In the genomic region with DNA sequence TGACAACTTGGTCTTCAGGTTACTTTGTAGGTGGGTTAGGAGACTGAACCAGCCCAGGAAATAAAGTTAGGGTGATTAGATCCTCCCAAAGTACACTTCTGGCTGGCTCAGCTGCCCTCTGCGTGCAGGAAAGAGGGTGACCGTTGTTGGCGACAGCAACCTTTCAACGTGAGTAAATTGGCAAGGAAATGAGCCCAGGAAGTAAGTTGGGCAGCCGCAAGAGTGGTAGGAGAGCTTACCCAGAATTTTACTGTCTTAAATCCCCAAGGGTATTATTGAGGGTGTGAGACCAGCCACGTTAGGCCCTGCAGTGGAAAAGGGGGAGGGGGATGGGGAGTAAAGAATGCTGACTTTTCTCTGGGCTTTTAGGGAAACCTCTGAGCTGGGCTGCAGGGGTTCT, we compare ENCODE assay signal across 8 cellular contexts. TPM values are rescaled to one million over a fixed set of nuclear protein-coding genes. Genes with fewer than 3 reads are reported as not detected.
DNase-seq lines count a peak whose midpoint lies in the region; ATAC-seq, FAIRE-seq and TF ChIP-seq lines count a peak whose summit lies in the region.

No MANE protein-coding gene starts in this region.

- no peak for FAIRE-seq in kidney (lab: Jason Lieb, UNC)

- H3K36me3 ChIP-seq in kidney (ENCODE audit: control insufficient read depth in 1 of 2, insufficient read depth in 2 of 2, low read length in 2 of 2): no peaks in the 10 kb centered on the region

- peaks cover 8 to 10% of the 10 kb centered on the region in 2 donors for H3K4me1 ChIP-seq in kidney (ENCODE audit: control insufficient read depth in 1 of 2, insufficient read depth in 1 of 2, low read depth in 1 of 2, low read length in 2 of 2)

- H3K9me3 ChIP-seq in kidney (ENCODE audit: control insufficient read depth in 1 of 2, low read length in 2 of 2): no peaks in the 10 kb centered on the region

- H3K27ac ChIP-seq in kidney (ENCODE audit: low read depth in 2 of 2, low read length in 2 of 2): peak overlapping the region; percentile 78 to 82

- TF ChIP-seq CTCF in kidney (IDR thresholded peaks at IDR 0.05; ENCODE audit: borderline replicate concordance, extremely low read depth, insufficient read depth): no peak

- peak overlapping the region; percentile 82 to 91 for H3K4me3 ChIP-seq in kidney (ENCODE audit: low read length in 2 of 2)

- ATAC-seq in HG03280 (IDR thresholded peaks at IDR 0.05; ENCODE audit: unreplicated experiment) (no peak), GM19455 (IDR thresholded peaks at IDR 0.05; ENCODE audit: unreplicated experiment) (no peak)

- intact Hi-C loops in kidney (cut with DNase I): no loop called here

- DNase-seq in NCI-H82 (lab: John Stamatoyannopoulos, UW) (peak; percentile 8), NCI-H82 treated with DMSO at 0.1 percent for 48 hours (lab: John Stamatoyannopoulos, UW; ENCODE audit: unreplicated experiment) (no peak), kidney (no peak), globus pallidus (ENCODE audit: low spot score) (no peak)
- peak; percentile 27 for DNase-seq in activated CD8-positive, alpha-beta memory T cell treated with anti-CD3 and anti-CD28 coated beads, Interleukin-2, amount 50 U/mL, for 1 hour (ENCODE audit: extremely low read depth)
- DNase-seq in stimulated activated CD8-positive, alpha-beta memory T cell treated with anti-CD3 and anti-CD28 coated beads, Interleukin-7, amount 100 ng/mL, for 1 hour (ENCODE audit: low read depth in 2 of 2): peak; percentile 15 to 26

- H3K9ac ChIP-seq in kidney (ENCODE audit: low read length in 2 of 2): peak overlapping the region in 1 of 2 donors; percentile 83

RNA-seq across cellular contexts. Expression of gene TENT5C, which starts 1.6 kb away (rescaled TPM):
- total RNA-seq in kidney: 22.2 TPM
- polyA plus RNA-seq in kidney (ENCODE audit: insufficient read depth, low read depth, low replicate concordance): 6.1 TPM

Comparison
In these comparisons a context has a peak if more than half of its experiments do, and no peak if none do; other contexts are left out.
1. DNase-seq: peak in NCI-H82 (single experiment), activated CD8-positive, alpha-beta memory T cell treated with anti-CD3 and anti-CD28 coated beads, Interleukin-2, amount 50 U/mL, for 1 hour (single experiment) and stimulated activated CD8-positive, alpha-beta memory T cell treated with anti-CD3 and anti-CD28 coated beads, Interleukin-7, amount 100 ng/mL, for 1 hour (2 of 2); none in NCI-H82 treated with DMSO at 0.1 percent for 48 hours (single experiment), kidney (single experiment) and globus pallidus (single experiment).